In genomic region chr15:99427210-99427609, GRCh38 we compare ENCODE assay signal across 21 cellular contexts.
DNase-seq lines count a peak whose midpoint lies in the region; ATAC-seq and TF ChIP-seq lines count a peak whose summit lies in the region.
"Had no signal": no experiment of that assay in that cellular context is flagged by ENCODE, and none has a peak within 500 bp of the region (broad histone marks: within the 10 kb centered on the region; RNA-seq: fewer than 3 reads in every experiment).

No MANE protein-coding gene starts in this region.

- peak overlapping the region; percentile 89 for H3K27ac ChIP-seq in RWPE1
- H3K27ac ChIP-seq: ascending aorta, cardiac muscle cell, esophagus muscularis mucosa, foreskin keratinocyte, ovary had no signal

- H3K9me3 Mint-ChIP-seq in activated naive CD8-positive, alpha-beta T cell (ENCODE audit: low read depth) = no peaks in the 10 kb centered on the region
- no peaks in the 10 kb centered on the region for H3K9me3 Mint-ChIP-seq in activated naive CD8-positive, alpha-beta T cell treated with anti-CD3 and anti-CD28 coated beads, Interleukin-2, amount 50 U/mL, for 24 hours
- no peaks in the 10 kb centered on the region for H3K9me3 Mint-ChIP-seq in endothelial cell (ENCODE audit: unreplicated experiment)
- H3K9me3 Mint-ChIP-seq: endodermal cell, IgD-negative memory B cell had no signal

- no peak for ATAC-seq in activated naive CD8-positive, alpha-beta T cell treated with anti-CD3 and anti-CD28 coated beads, Interleukin-2, amount 50 U/mL, for 24 hours
- no peak for ATAC-seq in sciatic nerve
- ATAC-seq: foreskin keratinocyte had no signal

- H3K27ac Mint-ChIP-seq in activated naive CD8-positive, alpha-beta T cell = peak overlapping the region; percentile 5
- no peak overlapping the region for H3K27ac Mint-ChIP-seq in activated naive CD8-positive, alpha-beta T cell treated with anti-CD3 and anti-CD28 coated beads, Interleukin-2, amount 50 U/mL, for 24 hours
- H3K27ac Mint-ChIP-seq in endothelial cell (ENCODE audit: unreplicated experiment) = peak overlapping the region; percentile 15
- H3K27ac Mint-ChIP-seq: endodermal cell had no signal

- TF ChIP-seq CTCF in RWPE1 (conservative IDR thresholded peaks at IDR 0.05; ENCODE audit: low read depth) (no peak), endothelial cell (IDR thresholded peaks at IDR 0.05; ENCODE audit: unreplicated experiment) (no peak)

- DNase-seq in activated naive CD8-positive, alpha-beta T cell treated with anti-CD3 and anti-CD28 coated beads, Interleukin-2, amount 50 U/mL, for 24 hours = no peak
- DNase-seq in RWPE1 (ENCODE audit: low spot score) (no peak), endothelial cell (ENCODE audit: low spot score) (no peak), sciatic nerve (ENCODE audit: low spot score) (peak; percentile 30), SK-N-DZ (ENCODE audit: low spot score) (no peak), SHP77 (lab: John Stamatoyannopoulos, UW) (no peak)
- DNase-seq: activated gamma-delta T cell treated with Interleukin-2 at 50 U/mL for 16 hours; Caco-2; cortex of kidney; endodermal cell; foreskin keratinocyte; GF-D8; NCI-H1694 treated with DMSO at 0.1 percent for 48 hours; SHP77 treated with DMSO at 0.1 percent for 48 hours; stimulated activated CD4-positive, alpha-beta T cell treated with anti-CD3 and anti-CD28 coated beads, Interleukin-2, amount 100 ng/mL, for 48 hours had no signal

- H3K4me3 Mint-ChIP-seq in activated naive CD8-positive, alpha-beta T cell = no peak overlapping the region
- no peak overlapping the region for H3K4me3 Mint-ChIP-seq in activated naive CD8-positive, alpha-beta T cell treated with anti-CD3 and anti-CD28 coated beads, Interleukin-2, amount 50 U/mL, for 24 hours
- no peak overlapping the region for H3K4me3 Mint-ChIP-seq in endothelial cell (ENCODE audit: unreplicated experiment)
- H3K4me3 Mint-ChIP-seq: endodermal cell, IgD-negative memory B cell had no signal

- CTCF ChIA-PET in RWPE1 (lab: Yijun Ruan, JAX) = no interaction called here

- H3K27me3 Mint-ChIP-seq in activated naive CD8-positive, alpha-beta T cell = no peaks in the 10 kb centered on the region
- no peaks in the 10 kb centered on the region for H3K27me3 Mint-ChIP-seq in activated naive CD8-positive, alpha-beta T cell treated with anti-CD3 and anti-CD28 coated beads, Interleukin-2, amount 50 U/mL, for 24 hours
- peaks cover 10% of the 10 kb centered on the region for H3K27me3 Mint-ChIP-seq in endothelial cell (ENCODE audit: unreplicated experiment)
- H3K27me3 Mint-ChIP-seq: IgD-negative memory B cell had no signal

- POLR2A ChIA-PET in RWPE1 (lab: Yijun Ruan, JAX; ENCODE audit: low non-redundant PET) = no interaction called here

- intact Hi-C loops in sciatic nerve (cut with DNase I) = no loop called here

- peaks cover 62% of the 10 kb centered on the region for H3K4me1 Mint-ChIP-seq in activated naive CD8-positive, alpha-beta T cell (ENCODE audit: low read depth)
- H3K4me1 Mint-ChIP-seq in activated naive CD8-positive, alpha-beta T cell treated with anti-CD3 and anti-CD28 coated beads, Interleukin-2, amount 50 U/mL, for 24 hours = peaks cover 49% of the 10 kb centered on the region
- H3K4me1 Mint-ChIP-seq in endothelial cell (ENCODE audit: unreplicated experiment) = peaks cover 7% of the 10 kb centered on the region
- H3K4me1 Mint-ChIP-seq: endodermal cell had no signal

- H3K36me3 Mint-ChIP-seq in activated naive CD8-positive, alpha-beta T cell = no peaks in the 10 kb centered on the region
- no peaks in the 10 kb centered on the region for H3K36me3 Mint-ChIP-seq in activated naive CD8-positive, alpha-beta T cell treated with anti-CD3 and anti-CD28 coated beads, Interleukin-2, amount 50 U/mL, for 24 hours (ENCODE audit: low read depth)
- no peaks in the 10 kb centered on the region for H3K36me3 Mint-ChIP-seq in endothelial cell (ENCODE audit: low read depth, unreplicated experiment)
- H3K36me3 Mint-ChIP-seq: IgD-negative memory B cell had no signal
